In the genomic region with DNA sequence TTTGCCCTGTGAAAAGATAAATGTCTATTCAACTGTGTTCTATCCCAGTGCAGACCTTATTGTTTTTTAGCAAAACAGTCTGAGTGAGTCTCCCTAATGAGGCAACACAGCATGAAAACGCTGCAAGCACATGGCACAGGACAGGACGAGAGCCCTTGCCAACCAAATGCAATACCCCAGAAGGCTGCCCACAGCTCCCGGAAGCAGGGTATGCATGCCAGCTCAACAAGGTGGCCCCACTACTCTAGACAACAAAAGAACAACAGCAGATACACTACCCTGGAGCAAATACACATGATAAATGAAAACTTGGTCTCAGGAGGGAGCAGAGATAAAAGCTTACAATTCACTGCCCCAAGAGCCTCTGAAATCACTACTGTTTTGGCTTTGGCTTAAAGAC, we compare ENCODE assay signal across 21 cellular contexts.
"Had no signal": no experiment of that assay in that cellular context is flagged by ENCODE, and none has a peak within 500 bp of the region (broad histone marks: within the 10 kb centered on the region; RNA-seq: fewer than 3 reads in every experiment).

No MANE protein-coding gene starts in this region.

- H3K36me3 Mint-ChIP-seq: activated naive CD4-positive, alpha-beta T cell treated with anti-CD3 and anti-CD28 coated beads, Interleukin-2, amount 50 U/mL, for 24 hours; immature natural killer cell; naive thymus-derived CD4-positive, alpha-beta T cell; stimulated activated naive B cell treated with anti-CD40 and anti-IgM and Interleukin-4, amounts not matched to agents 10 μg/mL and 1 μg/mL and 100 μg/mL, for 72 hours; WTC11 had no signal

- H3K4me1 Mint-ChIP-seq: activated naive CD4-positive, alpha-beta T cell treated with anti-CD3 and anti-CD28 coated beads, Interleukin-2, amount 50 U/mL, for 24 hours; immature natural killer cell; naive thymus-derived CD4-positive, alpha-beta T cell; stimulated activated naive B cell treated with anti-CD40 and anti-IgM and Interleukin-4, amounts not matched to agents 10 μg/mL and 1 μg/mL and 100 μg/mL, for 72 hours had no signal

- DNase-seq: activated CD4-positive, alpha-beta T cell treated with anti-CD3 and anti-CD28 coated beads, Interleukin-2, amount 50 U/mL, for 1 hour; activated CD8-positive, alpha-beta T cell treated with anti-CD3 and anti-CD28 coated beads for 36 hours; activated T-cell treated with anti-CD3 and anti-CD28 coated beads, Interleukin-2, amount 50 U/mL, for 4 hours; cortex of kidney; effector memory CD8-positive, alpha-beta T cell; erythroblast; gastrocnemius medialis; immature natural killer cell; midbrain; naive thymus-derived CD4-positive, alpha-beta T cell; right cardiac atrium; stimulated activated CD4-positive, alpha-beta T cell treated with anti-CD3 and anti-CD28 coated beads, Interleukin-15, amount 100 ng/mL, for 24 hours; stimulated activated CD4-positive, alpha-beta T cell treated with anti-CD3 and anti-CD28 coated beads, Interleukin-2, amount 100 ng/mL, for 24 hours; stimulated activated naive B cell treated with anti-CD40 and anti-IgM and Interleukin-4, amounts not matched to agents 10 μg/mL and 1 μg/mL and 100 μg/mL, for 72 hours; stomach; T-helper 2 cell; tibial artery; upper lobe of right lung had no signal

- ATAC-seq: activated CD8-positive, alpha-beta T cell treated with anti-CD3 and anti-CD28 coated beads for 36 hours; activated T-cell treated with anti-CD3 and anti-CD28 coated beads, Interleukin-2, amount 50 U/mL, for 4 hours; effector memory CD8-positive, alpha-beta T cell; gastrocnemius medialis; naive thymus-derived CD4-positive, alpha-beta T cell; right cardiac atrium; stimulated activated naive B cell treated with anti-CD40 and anti-IgM and Interleukin-4, amounts not matched to agents 10 μg/mL and 1 μg/mL and 100 μg/mL, for 72 hours; upper lobe of right lung; WTC11 had no signal

- H3K27ac Mint-ChIP-seq: activated CD8-positive, alpha-beta T cell treated with anti-CD3 and anti-CD28 coated beads for 36 hours; activated naive CD4-positive, alpha-beta T cell treated with anti-CD3 and anti-CD28 coated beads, Interleukin-2, amount 50 U/mL, for 24 hours; activated T-helper 2 cell treated with anti-CD3 and anti-CD28 coated beads, Interferon-gamma antibody, Interleukin-2, Interleukin-4, amounts not matched to agents 10 μg/mL and 5 μg/mL and 100 μg/mL, durations not matched to agents 14 hours and 24 hours and 36 hours; effector memory CD8-positive, alpha-beta T cell; immature natural killer cell; naive thymus-derived CD4-positive, alpha-beta T cell; stimulated activated naive B cell treated with anti-CD40 and anti-IgM and Interleukin-4, amounts not matched to agents 10 μg/mL and 1 μg/mL and 100 μg/mL, for 72 hours; WTC11 had no signal

- H3K9me3 Mint-ChIP-seq: activated CD8-positive, alpha-beta T cell treated with anti-CD3 and anti-CD28 coated beads for 36 hours; activated naive CD4-positive, alpha-beta T cell treated with anti-CD3 and anti-CD28 coated beads, Interleukin-2, amount 50 U/mL, for 24 hours; activated T-cell treated with anti-CD3 and anti-CD28 coated beads, Interleukin-2, amount 50 U/mL, for 4 hours; activated T-helper 2 cell treated with anti-CD3 and anti-CD28 coated beads, Interferon-gamma antibody, Interleukin-2, Interleukin-4, amounts not matched to agents 10 μg/mL and 5 μg/mL and 100 μg/mL, durations not matched to agents 14 hours and 24 hours and 36 hours; WTC11 had no signal

- H3K27me3 Mint-ChIP-seq: activated CD8-positive, alpha-beta T cell treated with anti-CD3 and anti-CD28 coated beads for 36 hours; activated naive CD4-positive, alpha-beta T cell treated with anti-CD3 and anti-CD28 coated beads, Interleukin-2, amount 50 U/mL, for 24 hours; effector memory CD8-positive, alpha-beta T cell; naive thymus-derived CD4-positive, alpha-beta T cell; stimulated activated naive B cell treated with anti-CD40 and anti-IgM and Interleukin-4, amounts not matched to agents 10 μg/mL and 1 μg/mL and 100 μg/mL, for 72 hours had no signal

- H3K4me3 Mint-ChIP-seq: activated CD8-positive, alpha-beta T cell treated with anti-CD3 and anti-CD28 coated beads for 36 hours; activated naive CD4-positive, alpha-beta T cell treated with anti-CD3 and anti-CD28 coated beads, Interleukin-2, amount 50 U/mL, for 24 hours; activated T-cell treated with anti-CD3 and anti-CD28 coated beads, Interleukin-2, amount 50 U/mL, for 4 hours; effector memory CD8-positive, alpha-beta T cell; immature natural killer cell; naive thymus-derived CD4-positive, alpha-beta T cell; stimulated activated naive B cell treated with anti-CD40 and anti-IgM and Interleukin-4, amounts not matched to agents 10 μg/mL and 1 μg/mL and 100 μg/mL, for 72 hours; WTC11 had no signal
